8 cellular contexts compared by ENCODE assay signal in the genomic region with DNA sequence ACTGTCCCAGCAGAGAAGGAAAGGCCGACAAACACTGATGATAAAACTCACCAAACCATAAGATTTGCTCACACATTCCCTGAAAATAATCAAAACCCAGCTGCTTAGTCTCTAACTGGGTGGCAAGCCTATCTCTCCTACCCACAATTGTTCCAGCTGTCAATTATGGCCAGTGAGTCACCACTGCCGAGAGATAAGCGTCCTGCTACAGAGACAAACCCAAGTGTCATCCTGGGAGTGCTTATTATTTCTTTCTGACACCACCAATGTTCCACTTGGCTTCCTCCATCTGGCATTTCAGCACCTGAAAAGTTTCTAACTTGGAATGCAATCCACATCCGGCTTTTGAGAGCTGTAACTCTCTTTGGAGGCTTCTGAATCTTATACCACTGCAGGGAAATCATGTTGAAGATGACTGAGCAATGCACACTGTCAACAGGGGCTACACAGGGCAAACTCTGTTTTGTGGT. TPM values are rescaled to one million over a fixed set of nuclear protein-coding genes. Genes with fewer than 3 reads are reported as not detected.
DNase-seq lines count a peak whose midpoint lies in the region; ATAC-seq and TF ChIP-seq lines count a peak whose summit lies in the region.

No MANE protein-coding gene starts in this region.

- no peak overlapping the region for H3K4me3 Mint-ChIP-seq in HFFc6
- H3K4me3 Mint-ChIP-seq in stimulated activated memory B cell treated with anti-CD40 and anti-IgM and Interleukin-4, amounts not matched to agents 10 μg/mL and 1 μg/mL and 100 μg/mL, for 72 hours: no peak overlapping the region

- no peaks in the 10 kb centered on the region for H3K4me1 ChIP-seq in hepatocyte (ENCODE audit: insufficient read depth)
- no peaks in the 10 kb centered on the region for H3K4me1 ChIP-seq in vagina

- H3K27me3 Mint-ChIP-seq in HFFc6 (ENCODE audit: insufficient read depth): peaks cover 2% of the 10 kb centered on the region; the same call in 1 of the 2 replicates
- H3K27me3 Mint-ChIP-seq in stimulated activated memory B cell treated with anti-CD40 and anti-IgM and Interleukin-4, amounts not matched to agents 10 μg/mL and 1 μg/mL and 100 μg/mL, for 72 hours: no peaks in the 10 kb centered on the region

- H3K36me3 ChIP-seq in hepatocyte (replicated peaks; ENCODE audit: insufficient read depth, low read depth): no peaks in the 10 kb centered on the region
- H3K36me3 ChIP-seq in vagina: no peaks in the 10 kb centered on the region

- H3K4me3 ChIP-seq in hepatocyte (no peak overlapping the region), vagina (no peak overlapping the region)

- no peaks in the 10 kb centered on the region for H3K9me3 Mint-ChIP-seq in HFFc6
- H3K9me3 Mint-ChIP-seq in stimulated activated memory B cell treated with anti-CD40 and anti-IgM and Interleukin-4, amounts not matched to agents 10 μg/mL and 1 μg/mL and 100 μg/mL, for 72 hours: peaks cover 3% of the 10 kb centered on the region

- intact Hi-C loops in vagina (cut with DNase I): no loop called here

- no peaks in the 10 kb centered on the region for H3K36me3 Mint-ChIP-seq in HFFc6 (ENCODE audit: low read depth)
- no peaks in the 10 kb centered on the region for H3K36me3 Mint-ChIP-seq in stimulated activated memory B cell treated with anti-CD40 and anti-IgM and Interleukin-4, amounts not matched to agents 10 μg/mL and 1 μg/mL and 100 μg/mL, for 72 hours

- 25% methylated on average over 4 of the region's 4 CpGs for WGBS in hepatocyte (ENCODE audit: low lambda C conversion rate, missing lambda C conversion rate)

- no peaks in the 10 kb centered on the region for H3K9me2 ChIP-seq in hepatocyte (replicated peaks; ENCODE audit: insufficient read depth)

- no peaks in the 10 kb centered on the region for H4K20me1 ChIP-seq in hepatocyte (ENCODE audit: insufficient read depth, poor library complexity, severe bottlenecking)

- no peak overlapping the region for H3K4me2 ChIP-seq in hepatocyte

- H3K79me2 ChIP-seq in hepatocyte: no peaks in the 10 kb centered on the region

- DNase-seq in AG08395 (ENCODE audit: low spot score) (peak; percentile 47), HFFc6 (peak; percentile 9), SW 1271 (lab: John Stamatoyannopoulos, UW) (peak; percentile 7 to 77), hepatocyte (ENCODE audit: low spot score) (peak; percentile 52), vagina (ENCODE audit: extremely low spot score in 2 of 2) (no peak), NCI-H82 (lab: John Stamatoyannopoulos, UW) (no peak)

- H3K27me3 ChIP-seq in hepatocyte (no peaks in the 10 kb centered on the region), vagina (no peaks in the 10 kb centered on the region)

- H3K27ac ChIP-seq in hepatocyte (no peak overlapping the region), vagina (no peak overlapping the region)

- H3K9me3 ChIP-seq in hepatocyte (ENCODE audit: low read depth) (no peaks in the 10 kb centered on the region), vagina (no peaks in the 10 kb centered on the region)

- no peaks in the 10 kb centered on the region for H3K4me1 Mint-ChIP-seq in HFFc6 (ENCODE audit: low read depth)
- no peaks in the 10 kb centered on the region for H3K4me1 Mint-ChIP-seq in stimulated activated memory B cell treated with anti-CD40 and anti-IgM and Interleukin-4, amounts not matched to agents 10 μg/mL and 1 μg/mL and 100 μg/mL, for 72 hours

- TF ChIP-seq CTCF in HFFc6 (IDR thresholded peaks at IDR 0.05) (no peak), hepatocyte (IDR thresholded peaks at IDR 0.05; ENCODE audit: poor library complexity) (no peak), vagina (IDR thresholded peaks at IDR 0.05) (no peak)

- H2AFZ ChIP-seq in hepatocyte: no peak overlapping the region

- no peak overlapping the region for H3K27ac Mint-ChIP-seq in HFFc6
- H3K27ac Mint-ChIP-seq in stimulated activated memory B cell treated with anti-CD40 and anti-IgM and Interleukin-4, amounts not matched to agents 10 μg/mL and 1 μg/mL and 100 μg/mL, for 72 hours: no peak overlapping the region

- ATAC-seq in stimulated activated memory B cell treated with anti-CD40 and anti-IgM and Interleukin-4, amounts not matched to agents 10 μg/mL and 1 μg/mL and 100 μg/mL, for 72 hours: no peak
- ATAC-seq in HG02885 (IDR thresholded peaks at IDR 0.05; ENCODE audit: poor library complexity, unreplicated experiment): no peak

- TF ChIP-seq POLR2A in vagina (IDR thresholded peaks at IDR 0.05): no peak

RNA-seq across cellular contexts. Expression of gene VAV3, which starts 51.5 kb away (rescaled TPM):
- not detected for total RNA-seq in HFFc6 (2021; fragmentation: NEBNext Ultra II Directional; extraction: Animal tissue kit (Norgen Biotek cat#: 25700))
- total RNA-seq in hepatocyte (40.5 and 44.4 TPM in 2 replicates), vagina (67.5 TPM)
- polyA plus RNA-seq in hepatocyte: 12.3 and 12.7 TPM in 2 replicates

Comparison
In these comparisons a context has a peak if more than half of its experiments do, and no peak if none do; other contexts are left out.
1. DNase-seq: peak in AG08395 (single experiment), HFFc6 (single experiment), SW 1271 (2 of 2) and hepatocyte (single experiment); none in vagina (0 of 2) and NCI-H82 (single experiment).
2. RNA of gene VAV3, which starts 51.5 kb away (total RNA-seq): 67.5 TPM in vagina (single experiment) and 40.5 to 44.4 TPM in hepatocyte; not detected in HFFc6; every median in the first group is over 10 times any median in the second.